15 cellular contexts compared by ENCODE assay signal in the genomic region with DNA sequence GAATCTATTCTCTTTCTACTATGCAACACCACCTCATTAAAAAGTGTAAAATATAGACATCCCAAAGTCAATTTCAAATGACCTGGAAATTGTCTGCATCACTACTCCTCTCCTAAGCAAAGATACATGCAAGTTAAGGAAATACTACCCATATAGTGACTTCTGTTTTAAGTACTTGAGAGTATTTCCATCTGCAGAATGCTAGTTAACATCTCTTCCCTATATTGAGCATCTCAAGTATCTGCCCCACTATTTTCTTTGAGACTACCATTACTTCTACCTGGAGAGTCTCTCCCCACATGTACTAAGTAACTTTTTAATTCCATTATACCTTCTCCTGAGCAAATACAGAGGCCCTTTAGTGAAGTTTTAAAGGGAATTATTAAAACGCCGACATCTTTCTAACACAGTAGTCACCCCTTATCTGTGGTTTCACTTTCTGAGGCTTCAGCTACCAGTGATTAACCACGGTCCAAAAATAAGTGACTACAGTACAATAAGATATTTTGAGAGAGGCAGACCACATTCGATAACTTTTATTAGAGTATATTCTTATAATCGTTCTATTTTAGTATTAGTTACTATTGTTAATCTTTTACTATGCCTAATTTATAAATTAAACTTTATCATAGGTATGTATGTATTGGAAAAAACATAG. TPM values are rescaled to one million over a fixed set of nuclear protein-coding genes. Genes with fewer than 3 reads are reported as not detected.
DNase-seq lines count a peak whose midpoint lies in the region; ATAC-seq, FAIRE-seq and TF ChIP-seq lines count a peak whose summit lies in the region.
"Had no signal": no experiment of that assay in that cellular context is flagged by ENCODE, and none has a peak within 500 bp of the region (broad histone marks: within the 10 kb centered on the region; RNA-seq: fewer than 3 reads in every experiment).

No MANE protein-coding gene starts in this region.

- no peak for TF ChIP-seq CTCF in GM13977 (IDR thresholded peaks at IDR 0.05; ENCODE audit: extremely low read depth, insufficient read depth, missing control alignments)

- ATAC-seq in GM19452 (IDR thresholded peaks at IDR 0.05; ENCODE audit: unreplicated experiment) (peak; percentile 84), HG02852 (IDR thresholded peaks at IDR 0.05; ENCODE audit: unreplicated experiment) (peak; percentile 98), HG03521 (IDR thresholded peaks at IDR 0.05; ENCODE audit: unreplicated experiment) (peak; percentile 91)
- ATAC-seq: heart right ventricle, SK-N-SH treated with all-trans-retinoic acid at 6 μM for 48 hours had no signal

- no peak for TF ChIP-seq POLR2A in GM12892 (IDR thresholded peaks at IDR 0.05; ENCODE audit: low read depth, low read length)

- no peak overlapping the region for H3K27ac ChIP-seq in substantia nigra (ENCODE audit: low read depth, low read length, poor library complexity, severe bottlenecking)
- H3K27ac ChIP-seq: adrenal gland, heart right ventricle, tibial artery had no signal

- DNase-seq in GM12892 (ENCODE audit: insufficient read length) (no peak), G401 (ENCODE audit: low spot score) (no peak), substantia nigra (lab: John Stamatoyannopoulos, UW) (no peak), GM13977 (ENCODE audit: low spot score) (no peak)
- DNase-seq in stimulated activated CD4-positive, alpha-beta T cell treated with anti-CD3 and anti-CD28 coated beads, Interleukin-12 subunit alpha, Interleukin-12 subunit beta, amount 100 ng/mL, for 4 hours = no peak
- DNase-seq: adrenal gland, GDM1, heart right ventricle, mammary epithelial cell, MG63, tibial artery had no signal

- FAIRE-seq in GM12892 (lab: Jason Lieb, UNC) = peak; percentile 36

- in situ Hi-C loops in G401 (cut with HindIII; ENCODE audit: low sequenced_read_pairs) = no loop called here
- in situ Hi-C loops in GM13977 (cut with MboI; ENCODE audit: low pct_unique_long_range_greater_than_20kb, low sequenced_read_pairs, unreplicated experiment) = no loop called here

RNA-seq across cellular contexts. Expression of gene CWC22, which starts 21.8 kb away (rescaled TPM):
- polyA plus RNA-seq in GM12892 (2012; ENCODE audit: missing spikeins) = 19.2 TPM
- total RNA-seq in G401 (2014; rRNA removed; shearing (Covaris generic)) = 5.7 and 13.2 TPM in 2 replicates
